In the genomic region with DNA sequence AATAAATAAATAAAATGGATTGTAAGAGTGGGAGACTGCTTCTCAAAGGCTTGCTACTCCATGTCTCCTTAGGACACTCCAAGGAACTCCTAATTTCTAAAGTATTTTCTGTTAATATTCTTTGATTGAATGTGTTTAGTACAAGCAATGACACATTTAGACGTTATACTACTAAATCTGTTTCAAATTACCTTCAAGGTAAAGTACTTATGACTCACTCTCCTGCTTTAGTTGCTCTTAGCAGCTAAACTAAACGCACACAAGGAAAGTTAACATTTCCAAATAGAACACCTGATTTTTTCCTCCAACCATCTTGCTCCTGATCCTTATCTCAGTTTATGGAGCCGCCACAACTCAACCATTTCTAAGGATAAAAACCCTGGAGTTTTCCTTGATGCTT, we compare ENCODE assay signal across 23 cellular contexts.
"Had no signal": no experiment of that assay in that cellular context is flagged by ENCODE, and none has a peak within 500 bp of the region (broad histone marks: within the 10 kb centered on the region; RNA-seq: fewer than 3 reads in every experiment).

No MANE protein-coding gene starts in this region.

- H3K4me1 ChIP-seq: Peyer's patch, SJCRH30 had no signal

- H3K9ac ChIP-seq: KMS-11 had no signal

- H3K27ac Mint-ChIP-seq: IgD-negative memory B cell, T-cell had no signal

- FAIRE-seq: HTR-8/SVneo, K562 had no signal

- H3K4me3 Mint-ChIP-seq: IgD-negative memory B cell, T-cell had no signal

- H3K9me3 ChIP-seq: Peyer's patch, SJCRH30 had no signal

- H3K27me3 Mint-ChIP-seq: IgD-negative memory B cell, T-cell had no signal

- H3K27ac ChIP-seq: HL-60, KMS-11, PC-9, Peyer's patch, SJCRH30 had no signal

- H3K4me2 ChIP-seq: KMS-11, PC-9 had no signal

- H3K36me3 Mint-ChIP-seq: IgD-negative memory B cell, T-cell had no signal

- H3K36me3 ChIP-seq: Peyer's patch, SJCRH30 had no signal

- H3K4me1 Mint-ChIP-seq: IgD-negative memory B cell, T-cell had no signal

- H3K27me3 ChIP-seq: Peyer's patch, SJCRH30 had no signal

- H2AFZ ChIP-seq: PC-9 had no signal

- DNase-seq: MM.1S; NCI-H1092 treated with DMSO at 0.1 percent for 48 hours; NCI-H1436; NCI-H187; NCI-H2029 treated with DMSO at 0.1 percent for 48 hours; NCI-H2171 treated with DMSO at 0.1 percent for 48 hours; NCI-H345; NCI-H446 treated with DMSO at 0.1 percent for 48 hours; NCI-H510A treated with DMSO at 0.1 percent for 48 hours; NCI-H526; NK-92 treated with Interleukin-12 subunit alpha and Interleukin-12 subunit beta, amount 100 ng/mL, for 24 hours; PC-9; Peyer's patch; SHP77 treated with DMSO at 0.1 percent for 48 hours; SJCRH30; SW 1271; T-cell had no signal

- H3K4me3 ChIP-seq: K562, PC-9, Peyer's patch, SJCRH30 had no signal

- ATAC-seq: K562, Right ventricle myocardium inferior, T-cell had no signal
